2 cellular contexts compared by ENCODE assay signal in the genomic region with DNA sequence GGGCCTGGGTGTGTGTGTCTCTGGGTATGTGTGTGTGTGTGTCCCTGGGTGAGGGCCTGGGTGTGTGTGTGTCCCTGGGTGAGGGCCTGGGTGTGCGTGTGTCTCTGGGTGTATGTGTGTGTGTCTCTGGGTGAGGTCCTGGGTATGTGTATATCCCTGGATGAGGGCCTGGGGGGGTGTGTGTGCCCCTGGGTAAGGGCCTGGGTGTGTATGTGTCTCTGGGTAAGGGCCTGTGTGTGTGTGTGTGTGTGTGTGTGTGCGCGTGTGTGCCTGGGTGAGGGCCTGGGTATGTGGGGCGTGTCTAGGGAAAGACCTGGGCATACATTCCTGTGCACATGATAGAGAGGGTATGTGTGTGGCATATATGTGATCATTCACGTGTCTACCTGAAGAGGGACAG.
TF ChIP-seq lines count a peak whose summit lies in the region.

No MANE protein-coding gene starts in this region.

TF ChIP-seq in GM23338, 12 proteins besides CTCF, POLR2A, EP300 and RAD21:
- TF ChIP-seq, protein P1, sequence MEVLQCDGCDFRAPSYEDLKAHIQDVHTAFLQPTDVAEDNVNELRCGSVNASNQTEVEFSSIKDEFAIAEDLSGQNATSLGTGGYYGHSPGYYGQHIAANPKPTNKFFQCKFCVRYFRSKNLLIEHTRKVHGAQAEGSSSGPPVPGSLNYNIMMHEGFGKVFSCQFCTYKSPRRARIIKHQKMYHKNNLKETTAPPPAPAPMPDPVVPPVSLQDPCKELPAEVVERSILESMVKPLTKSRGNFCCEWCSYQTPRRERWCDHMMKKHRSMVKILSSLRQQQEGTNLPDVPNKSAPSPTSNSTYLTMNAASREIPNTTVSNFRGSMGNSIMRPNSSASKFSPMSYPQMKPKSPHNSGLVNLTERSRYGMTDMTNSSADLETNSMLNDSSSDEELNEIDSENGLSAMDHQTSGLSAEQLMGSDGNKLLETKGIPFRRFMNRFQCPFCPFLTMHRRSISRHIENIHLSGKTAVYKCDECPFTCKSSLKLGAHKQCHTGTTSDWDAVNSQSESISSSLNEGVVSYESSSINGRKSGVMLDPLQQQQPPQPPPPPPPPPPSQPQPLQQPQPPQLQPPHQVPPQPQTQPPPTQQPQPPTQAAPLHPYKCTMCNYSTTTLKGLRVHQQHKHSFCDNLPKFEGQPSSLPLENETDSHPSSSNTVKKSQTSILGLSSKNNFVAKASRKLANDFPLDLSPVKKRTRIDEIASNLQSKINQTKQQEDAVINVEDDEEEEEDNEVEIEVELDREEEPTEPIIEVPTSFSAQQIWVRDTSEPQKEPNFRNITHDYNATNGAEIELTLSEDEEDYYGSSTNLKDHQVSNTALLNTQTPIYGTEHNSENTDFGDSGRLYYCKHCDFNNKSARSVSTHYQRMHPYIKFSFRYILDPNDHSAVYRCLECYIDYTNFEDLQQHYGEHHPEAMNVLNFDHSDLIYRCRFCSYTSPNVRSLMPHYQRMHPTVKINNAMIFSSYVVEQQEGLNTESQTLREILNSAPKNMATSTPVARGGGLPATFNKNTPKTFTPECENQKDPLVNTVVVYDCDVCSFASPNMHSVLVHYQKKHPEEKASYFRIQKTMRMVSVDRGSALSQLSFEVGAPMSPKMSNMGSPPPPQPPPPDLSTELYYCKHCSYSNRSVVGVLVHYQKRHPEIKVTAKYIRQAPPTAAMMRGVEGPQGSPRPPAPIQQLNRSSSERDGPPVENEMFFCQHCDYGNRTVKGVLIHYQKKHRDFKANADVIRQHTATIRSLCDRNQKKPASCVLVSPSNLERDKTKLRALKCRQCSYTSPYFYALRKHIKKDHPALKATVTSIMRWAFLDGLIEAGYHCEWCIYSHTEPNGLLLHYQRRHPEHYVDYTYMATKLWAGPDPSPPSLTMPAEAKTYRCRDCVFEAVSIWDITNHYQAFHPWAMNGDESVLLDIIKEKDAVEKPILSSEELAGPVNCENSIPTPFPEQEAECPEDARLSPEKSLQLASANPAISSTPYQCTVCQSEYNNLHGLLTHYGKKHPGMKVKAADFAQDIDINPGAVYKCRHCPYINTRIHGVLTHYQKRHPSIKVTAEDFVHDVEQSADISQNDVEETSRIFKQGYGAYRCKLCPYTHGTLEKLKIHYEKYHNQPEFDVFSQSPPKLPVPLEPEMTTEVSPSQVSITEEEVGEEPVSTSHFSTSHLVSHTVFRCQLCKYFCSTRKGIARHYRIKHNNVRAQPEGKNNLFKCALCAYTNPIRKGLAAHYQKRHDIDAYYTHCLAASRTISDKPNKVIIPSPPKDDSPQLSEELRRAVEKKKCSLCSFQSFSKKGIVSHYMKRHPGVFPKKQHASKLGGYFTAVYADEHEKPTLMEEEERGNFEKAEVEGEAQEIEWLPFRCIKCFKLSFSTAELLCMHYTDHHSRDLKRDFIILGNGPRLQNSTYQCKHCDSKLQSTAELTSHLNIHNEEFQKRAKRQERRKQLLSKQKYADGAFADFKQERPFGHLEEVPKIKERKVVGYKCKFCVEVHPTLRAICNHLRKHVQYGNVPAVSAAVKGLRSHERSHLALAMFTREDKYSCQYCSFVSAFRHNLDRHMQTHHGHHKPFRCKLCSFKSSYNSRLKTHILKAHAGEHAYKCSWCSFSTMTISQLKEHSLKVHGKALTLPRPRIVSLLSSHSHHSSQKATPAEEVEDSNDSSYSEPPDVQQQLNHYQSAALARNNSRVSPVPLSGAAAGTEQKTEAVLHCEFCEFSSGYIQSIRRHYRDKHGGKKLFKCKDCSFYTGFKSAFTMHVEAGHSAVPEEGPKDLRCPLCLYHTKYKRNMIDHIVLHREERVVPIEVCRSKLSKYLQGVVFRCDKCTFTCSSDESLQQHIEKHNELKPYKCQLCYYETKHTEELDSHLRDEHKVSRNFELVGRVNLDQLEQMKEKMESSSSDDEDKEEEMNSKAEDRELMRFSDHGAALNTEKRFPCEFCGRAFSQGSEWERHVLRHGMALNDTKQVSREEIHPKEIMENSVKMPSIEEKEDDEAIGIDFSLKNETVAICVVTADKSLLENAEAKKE (CRISPR knock-in tag; IDR thresholded peaks at IDR 0.05), result no peak

TF ChIP-seq in WTC11, 78 proteins besides CTCF, POLR2A, EP300 and RAD21 (continued from another document):
- TF ChIP-seq SP1 (CRISPR knock-in tag; conservative IDR thresholded peaks at IDR 0.05), result no peak
- TF ChIP-seq, protein P2, sequence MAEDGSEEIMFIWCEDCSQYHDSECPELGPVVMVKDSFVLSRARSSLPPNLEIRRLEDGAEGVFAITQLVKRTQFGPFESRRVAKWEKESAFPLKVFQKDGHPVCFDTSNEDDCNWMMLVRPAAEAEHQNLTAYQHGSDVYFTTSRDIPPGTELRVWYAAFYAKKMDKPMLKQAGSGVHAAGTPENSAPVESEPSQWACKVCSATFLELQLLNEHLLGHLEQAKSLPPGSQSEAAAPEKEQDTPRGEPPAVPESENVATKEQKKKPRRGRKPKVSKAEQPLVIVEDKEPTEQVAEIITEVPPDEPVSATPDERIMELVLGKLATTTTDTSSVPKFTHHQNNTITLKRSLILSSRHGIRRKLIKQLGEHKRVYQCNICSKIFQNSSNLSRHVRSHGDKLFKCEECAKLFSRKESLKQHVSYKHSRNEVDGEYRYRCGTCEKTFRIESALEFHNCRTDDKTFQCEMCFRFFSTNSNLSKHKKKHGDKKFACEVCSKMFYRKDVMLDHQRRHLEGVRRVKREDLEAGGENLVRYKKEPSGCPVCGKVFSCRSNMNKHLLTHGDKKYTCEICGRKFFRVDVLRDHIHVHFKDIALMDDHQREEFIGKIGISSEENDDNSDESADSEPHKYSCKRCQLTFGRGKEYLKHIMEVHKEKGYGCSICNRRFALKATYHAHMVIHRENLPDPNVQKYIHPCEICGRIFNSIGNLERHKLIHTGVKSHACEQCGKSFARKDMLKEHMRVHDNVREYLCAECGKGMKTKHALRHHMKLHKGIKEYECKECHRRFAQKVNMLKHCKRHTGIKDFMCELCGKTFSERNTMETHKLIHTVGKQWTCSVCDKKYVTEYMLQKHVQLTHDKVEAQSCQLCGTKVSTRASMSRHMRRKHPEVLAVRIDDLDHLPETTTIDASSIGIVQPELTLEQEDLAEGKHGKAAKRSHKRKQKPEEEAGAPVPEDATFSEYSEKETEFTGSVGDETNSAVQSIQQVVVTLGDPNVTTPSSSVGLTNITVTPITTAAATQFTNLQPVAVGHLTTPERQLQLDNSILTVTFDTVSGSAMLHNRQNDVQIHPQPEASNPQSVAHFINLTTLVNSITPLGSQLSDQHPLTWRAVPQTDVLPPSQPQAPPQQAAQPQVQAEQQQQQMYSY (CRISPR knock-in tag; IDR thresholded peaks at IDR 0.05), result no peak
- TF ChIP-seq, protein P3, sequence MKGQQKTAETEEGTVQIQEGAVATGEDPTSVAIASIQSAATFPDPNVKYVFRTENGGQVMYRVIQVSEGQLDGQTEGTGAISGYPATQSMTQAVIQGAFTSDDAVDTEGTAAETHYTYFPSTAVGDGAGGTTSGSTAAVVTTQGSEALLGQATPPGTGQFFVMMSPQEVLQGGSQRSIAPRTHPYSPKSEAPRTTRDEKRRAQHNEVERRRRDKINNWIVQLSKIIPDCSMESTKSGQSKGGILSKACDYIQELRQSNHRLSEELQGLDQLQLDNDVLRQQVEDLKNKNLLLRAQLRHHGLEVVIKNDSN (CRISPR knock-in tag; IDR thresholded peaks at IDR 0.05), result no peak
